In the genomic region with DNA sequence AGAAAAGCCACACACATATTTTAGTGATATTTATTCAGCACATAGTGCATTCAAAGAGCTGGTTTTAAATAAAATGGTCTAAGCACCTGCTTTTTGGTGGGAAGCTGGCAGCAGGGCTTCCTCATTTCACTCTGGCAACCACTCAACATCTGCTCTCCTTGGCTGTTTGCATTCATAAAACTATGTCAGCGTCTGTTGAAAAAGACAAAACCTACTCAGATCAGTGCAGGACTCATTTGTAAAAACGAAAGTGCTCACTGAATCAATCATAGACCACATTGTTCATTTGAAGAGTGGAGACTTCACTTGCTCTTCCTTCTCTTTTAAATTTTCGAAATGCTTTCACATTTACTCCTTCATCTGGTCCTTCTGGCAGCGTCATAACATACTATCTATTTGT, we compare ENCODE assay signal across 11 cellular contexts.
DNase-seq lines count a peak whose midpoint lies in the region; ATAC-seq and TF ChIP-seq lines count a peak whose summit lies in the region.
"Had no signal": no experiment of that assay in that cellular context is flagged by ENCODE, and none has a peak within 500 bp of the region (broad histone marks: within the 10 kb centered on the region; RNA-seq: fewer than 3 reads in every experiment).

No MANE protein-coding gene starts in this region.

- POLR2A ChIA-PET in GM10248 (lab: Yijun Ruan, JAX) = no interaction called here
- POLR2A ChIA-PET in CD8-positive, alpha-beta T cell (lab: Charles Lee) = no interaction called here

- no peak overlapping the region for H3K27ac ChIP-seq in CD8-positive, alpha-beta T cell (ENCODE audit: low read depth, low read length)
- no peak overlapping the region for H3K27ac ChIP-seq in sigmoid colon

- no peaks in the 10 kb centered on the region for H3K9me3 ChIP-seq in CD8-positive, alpha-beta T cell (ENCODE audit: low read length)
- H3K9me3 ChIP-seq in sigmoid colon = no peaks in the 10 kb centered on the region

- H3K4me1 ChIP-seq in CD8-positive, alpha-beta T cell (ENCODE audit: insufficient read depth, low read length) = no peaks in the 10 kb centered on the region
- H3K4me1 ChIP-seq in sigmoid colon = no peaks in the 10 kb centered on the region

- 50 to 67% methylated on average over 4 of the region's 4 CpGs for WGBS in sigmoid colon, 2 donors

- H3K4me3 ChIP-seq in CD8-positive, alpha-beta T cell (ENCODE audit: low read depth, low read length) = no peak overlapping the region
- no peak overlapping the region for H3K4me3 ChIP-seq in sigmoid colon

- TF ChIP-seq EP300 in sigmoid colon (IDR thresholded peaks at IDR 0.05) = no peak

- peak; percentile 56 for DNase-seq in GM10248 (ENCODE audit: extremely low spot score)
- peak; percentile 60 for DNase-seq in NCI-H1694 (lab: John Stamatoyannopoulos, UW)
- DNase-seq in CD8-positive, alpha-beta T cell = no peak
- no peak for DNase-seq in sigmoid colon
- no peak for DNase-seq in GDM1 (lab: John Stamatoyannopoulos, UW)
- DNase-seq in mesenteric fat pad (ENCODE audit: low spot score) = no peak
- DNase-seq: activated T-cell treated with anti-CD3 and anti-CD28 coated beads, Interleukin-2, amount 50 U/mL, for 1 hour; DND-41; IMR-90 had no signal

- intact Hi-C loops in CD8-positive, alpha-beta T cell (cut with DNase I, micrococcal nuclease) = no loop called here
- intact Hi-C loops in sigmoid colon (cut with DNase I) = no loop called here

- CTCF ChIA-PET in GM10248 (lab: Yijun Ruan, JAX) = interaction anchor here (0.9 to 2.5 kb wide), 4 partner anchors 9 to 102 kb away, joined by 3 to 9 read pairs (median 4); no protein-coding TSS in a partner anchor
- CTCF ChIA-PET in CD8-positive, alpha-beta T cell (lab: Charles Lee) = interaction anchor here (1.5 kb wide), 1 partner anchor 21 kb away, joined by 3 read pairs; no protein-coding TSS in a partner anchor

- H3K4me3 Mint-ChIP-seq in CD8-positive, alpha-beta T cell = no peak overlapping the region

- H3K36me3 ChIP-seq in CD8-positive, alpha-beta T cell (ENCODE audit: insufficient read depth, low read length) = no peaks in the 10 kb centered on the region
- no peaks in the 10 kb centered on the region for H3K36me3 ChIP-seq in sigmoid colon

- peaks cover 5% of the 10 kb centered on the region for H3K27me3 Mint-ChIP-seq in CD8-positive, alpha-beta T cell (ENCODE audit: low read depth)

- ATAC-seq in GM19025 (IDR thresholded peaks at IDR 0.05; ENCODE audit: low read depth, unreplicated experiment) (peak; percentile 90), HG02840 (IDR thresholded peaks at IDR 0.05; ENCODE audit: low FRiP score, unreplicated experiment) (peak; percentile 90)
- no peak for ATAC-seq in CD8-positive, alpha-beta T cell

- H3K4me1 Mint-ChIP-seq in CD8-positive, alpha-beta T cell (ENCODE audit: low read depth) = peaks cover 3% of the 10 kb centered on the region

- no peak for TF ChIP-seq POLR2A in sigmoid colon (IDR thresholded peaks at IDR 0.05)

- H3K9me3 Mint-ChIP-seq in CD8-positive, alpha-beta T cell = no peaks in the 10 kb centered on the region

- no peak for TF ChIP-seq CTCF in GM10248 (IDR thresholded peaks at IDR 0.05; ENCODE audit: control extremely low read depth, extremely low read depth, low read depth, missing control alignments)
- no peak for TF ChIP-seq CTCF in CD8-positive, alpha-beta T cell (IDR thresholded peaks at IDR 0.05)
- TF ChIP-seq CTCF in sigmoid colon (IDR thresholded peaks at IDR 0.05) = no peak

- H3K36me3 Mint-ChIP-seq in CD8-positive, alpha-beta T cell = no peaks in the 10 kb centered on the region

- H3K27me3 ChIP-seq in CD8-positive, alpha-beta T cell (ENCODE audit: insufficient read depth, low read length) = no peaks in the 10 kb centered on the region
- H3K27me3 ChIP-seq in sigmoid colon = no peaks in the 10 kb centered on the region

- no peak overlapping the region for H3K27ac Mint-ChIP-seq in CD8-positive, alpha-beta T cell

Comparison
In these comparisons a context has a peak if more than half of its experiments do, and no peak if none do; other contexts are left out.
1. DNase-seq: peak in GM10248 (single experiment) and NCI-H1694 (single experiment); none in CD8-positive, alpha-beta T cell (0 of 7), sigmoid colon (single experiment), GDM1 (single experiment) and mesenteric fat pad (single experiment).